In the genomic region with DNA sequence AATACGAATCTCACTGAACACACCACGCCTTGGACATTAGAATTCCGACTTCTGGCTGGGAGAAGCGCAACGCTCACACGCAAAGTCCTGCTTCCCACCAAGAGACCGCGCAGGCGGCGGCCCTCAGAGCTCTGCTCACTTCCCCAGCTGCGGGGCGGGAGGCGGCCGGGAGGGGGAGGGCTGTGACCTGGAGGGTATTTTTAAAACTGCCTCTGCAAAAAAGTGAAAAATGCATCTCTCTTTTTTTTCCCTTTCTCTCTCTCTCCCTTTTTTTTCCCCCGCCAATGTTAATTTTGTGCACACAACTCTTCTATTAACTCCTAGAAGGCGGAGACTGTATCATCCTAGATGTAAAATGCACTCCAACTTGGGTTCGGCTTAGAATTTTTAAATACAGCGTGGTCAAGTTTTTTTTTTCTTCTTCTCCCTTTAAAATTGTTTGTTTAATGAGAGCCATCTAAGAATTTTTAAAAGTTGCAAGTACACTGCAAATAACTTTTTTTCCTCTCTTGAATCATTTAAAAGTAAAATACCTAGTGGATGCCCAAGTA, we compare ENCODE assay signal across 8 cellular contexts.
A peak's percentile ranks its signal among the peaks of the same experiment; 100 is the strongest.
DNase-seq lines count a peak whose midpoint lies in the region; ATAC-seq and TF ChIP-seq lines count a peak whose summit lies in the region.

No MANE protein-coding gene starts in this region.

- H3K36me3 ChIP-seq in HUES48 (ENCODE audit: control insufficient read depth, insufficient read depth, low read length) (no peaks in the 10 kb centered on the region), adipocyte (ENCODE audit: control insufficient read depth, insufficient read depth, low read length, severe bottlenecking) (no peaks in the 10 kb centered on the region)

- peak; percentile 35 for TF ChIP-seq CTCF in GM12864 (IDR thresholded peaks at IDR 0.05; ENCODE audit: low read depth, low read length, missing control alignments)

- DNase-seq in GM12864 (ENCODE audit: low read depth) (no peak), adipocyte (ENCODE audit: low read depth) (no peak), NCI-H1092 treated with DMSO at 0.1 percent for 48 hours (lab: John Stamatoyannopoulos, UW) (no peak), OCI-M1 (lab: John Stamatoyannopoulos, UW) (no peak)
- DNase-seq in stimulated activated naive CD4-positive, alpha-beta T cell treated with Interleukin-2 at 50 U/mL for 16 hours (lab: John Stamatoyannopoulos, UW): peak; percentile 71

- H3K27ac ChIP-seq in HUES48 (ENCODE audit: low read depth, low read length): peak overlapping the region; percentile 85

- ATAC-seq in GM21528 (IDR thresholded peaks at IDR 0.05; ENCODE audit: low FRiP score, unreplicated experiment): peak; percentile 47

- H3K27me3 ChIP-seq in HUES48 (ENCODE audit: control insufficient read depth, insufficient read depth, low read length) (no peaks in the 10 kb centered on the region), adipocyte (replicated peaks; ENCODE audit: control insufficient read depth, insufficient read depth, low read length) (no peaks in the 10 kb centered on the region)

- H3K9ac ChIP-seq in HUES48 (ENCODE audit: low read depth, low read length) (peak overlapping the region; percentile 77), adipocyte (ENCODE audit: low read length) (peak overlapping the region; percentile 87)

- H3K9me3 ChIP-seq in HUES48 (ENCODE audit: control insufficient read depth, insufficient read depth, low read length) (no peaks in the 10 kb centered on the region), adipocyte (ENCODE audit: control insufficient read depth, low read length) (peaks cover 7% of the 10 kb centered on the region), iPS-18c (ENCODE audit: control insufficient read depth, insufficient read depth, low read length) (no peaks in the 10 kb centered on the region)

- H3K4me3 ChIP-seq in GM12864 (ENCODE audit: low read depth, low read length) (peak overlapping the region; percentile 82), HUES48 (ENCODE audit: low read depth, low read length) (peak overlapping the region; percentile 76), adipocyte (ENCODE audit: low read length) (peak overlapping the region; percentile 78), iPS-18c (ENCODE audit: insufficient read depth, low read depth, low read length) (peak overlapping the region; percentile 57; the same call in 1 of the 2 replicates)

- H3K4me1 ChIP-seq in HUES48 (ENCODE audit: control insufficient read depth, insufficient read depth, low read length) (peaks cover 15% of the 10 kb centered on the region), adipocyte (ENCODE audit: control insufficient read depth, insufficient read depth, low read length) (peaks cover 17% of the 10 kb centered on the region)
